In genomic region chr1:214928574-214928973, GRCh38 we compare ENCODE assay signal across 27 cellular contexts.
"Had no signal": no experiment of that assay in that cellular context is flagged by ENCODE, and none has a peak within 500 bp of the region (broad histone marks: within the 10 kb centered on the region; RNA-seq: fewer than 3 reads in every experiment).

No MANE protein-coding gene starts in this region.

- H3K27me3 ChIP-seq: stomach, suprapubic skin, testis, thyroid gland, tibial artery, tibial nerve, transverse colon, upper lobe of left lung, upper lobe of right lung, uterus, vagina had no signal

- H3K4me1 ChIP-seq: suprapubic skin, testis, thyroid gland, tibial artery, tibial nerve, transverse colon, upper lobe of left lung, upper lobe of right lung, uterus, vagina had no signal

- DNase-seq: stimulated activated CD4-positive, alpha-beta T cell treated with anti-CD3 and anti-CD28 coated beads, Interleukin-2, amount 100 ng/mL, for 48 hours; stimulated activated CD4-positive, alpha-beta T cell treated with anti-CD3 and anti-CD28 coated beads, Interleukin-4, amount 100 ng/mL, for 1 hour; stimulated activated CD4-positive, alpha-beta T cell treated with anti-CD3 and anti-CD28 coated beads, Interleukin-4, amount 100 ng/mL, for 24 hours; stimulated activated CD4-positive, alpha-beta T cell treated with anti-CD3 and anti-CD28 coated beads, Interleukin-4, amount 100 ng/mL, for 4 hours; stimulated activated CD8-positive, alpha-beta memory T cell treated with anti-CD3 and anti-CD28 coated beads, Interleukin-4, amount 100 ng/mL, for 48 hours; stimulated activated naive B cell treated with anti-CD40 and anti-IgM and Interleukin-4, amounts not matched to agents 10 μg/mL and 1 μg/mL and 100 μg/mL, for 72 hours; stimulated activated naive CD4-positive, alpha-beta T cell; stimulated activated naive CD4-positive, alpha-beta T cell treated with Interleukin-2 at 50 U/mL for 16 hours; stimulated activated naive CD8-positive, alpha-beta T cell treated with anti-CD3 and anti-CD28 coated beads, Interleukin-15, amount 100 ng/mL, for 72 hours; stimulated activated naive CD8-positive, alpha-beta T cell treated with anti-CD3 and anti-CD28 coated beads, Interleukin-15, Interleukin-2, amounts not matched to agents 100 U/mL and 50 U/mL, for 24 hours; stomach; substantia nigra; testis; thyroid gland; tibial artery; transverse colon; trophoblast cell; upper lobe of left lung; upper lobe of right lung; uterus had no signal

- H3K4me3 ChIP-seq: stomach, suprapubic skin, testis, thoracic aorta, thyroid gland, tibial artery, tibial nerve, transverse colon, upper lobe of left lung, upper lobe of right lung, uterus, vagina had no signal

- H3K36me3 ChIP-seq: stomach, suprapubic skin, thoracic aorta, thyroid gland, tibial artery, tibial nerve, transverse colon, upper lobe of left lung, upper lobe of right lung, uterus, vagina had no signal

- ATAC-seq: stimulated activated effector memory CD8-positive, alpha-beta T cell treated with anti-CD3 and anti-CD28 coated beads, Interleukin-12 subunit alpha, Interleukin-12 subunit beta, amount 100 ng/mL, for 72 hours; stimulated activated memory B cell treated with anti-CD40 and anti-IgM and Interleukin-4, amounts not matched to agents 10 μg/mL and 1 μg/mL and 100 μg/mL, for 72 hours; stimulated activated naive B cell treated with anti-CD40 and anti-IgM and Interleukin-4, amounts not matched to agents 10 μg/mL and 1 μg/mL and 100 μg/mL, for 72 hours; stimulated activated naive CD8-positive, alpha-beta T cell treated with anti-CD3 and anti-CD28 coated beads, Interleukin-15, amount 100 ng/mL, for 72 hours; stimulated activated naive CD8-positive, alpha-beta T cell treated with anti-CD3 and anti-CD28 coated beads, Interleukin-15, Interleukin-2, amounts not matched to agents 100 U/mL and 50 U/mL, for 24 hours; upper lobe of right lung had no signal

- H3K9me3 ChIP-seq: stomach, suprapubic skin, testis, thoracic aorta, thyroid gland, tibial artery, tibial nerve, transverse colon, upper lobe of left lung, upper lobe of right lung, uterus, vagina had no signal

- FAIRE-seq: urothelium cell line had no signal

- H3K27ac ChIP-seq: stomach, suprapubic skin, testis, thoracic aorta, thyroid gland, tibial artery, tibial nerve, transverse colon, upper lobe of left lung, upper lobe of right lung, uterus, vagina had no signal
